Comparison of ENCODE assay signal across 1 cellular context in the genomic region with DNA sequence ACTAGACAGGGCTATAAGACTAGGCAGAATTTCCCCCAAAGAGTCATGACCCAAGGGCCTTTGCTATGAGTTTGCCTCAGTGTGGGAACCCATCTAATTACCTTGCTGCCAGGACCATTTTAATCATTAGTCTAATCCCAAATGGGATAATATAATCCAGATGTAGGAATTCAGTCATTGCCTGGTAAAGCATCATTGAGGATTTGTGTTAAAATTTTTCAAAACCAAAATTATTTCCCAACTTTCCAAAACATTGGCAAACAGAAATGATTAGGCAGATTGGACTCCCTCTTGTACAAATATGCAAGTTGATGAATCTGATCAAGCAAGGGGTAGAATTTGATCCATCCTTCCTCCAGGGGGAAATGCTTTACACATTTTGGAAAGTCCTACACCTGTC.
TF ChIP-seq lines count a peak whose summit lies in the region.

No MANE protein-coding gene starts in this region.

TF ChIP-seq in IMR-90, 13 proteins besides CTCF, POLR2A, EP300 and RAD21:
- TF ChIP-seq MXI1 (IDR thresholded peaks at IDR 0.05; ENCODE audit: borderline replicate concordance, low read depth, low read length) = no peak
TF ChIP-seq in IMR-90: peak in this region for 0.
